ENCODE assay signal across 8 cellular contexts in genomic region chr3:133573054-133573628, GRCh38. TPM values are rescaled to one million over a fixed set of nuclear protein-coding genes. Genes with fewer than 3 reads are reported as not detected.
DNase-seq lines count a peak whose midpoint lies in the region; ATAC-seq, FAIRE-seq and TF ChIP-seq lines count a peak whose summit lies in the region.

No MANE protein-coding gene starts in this region.

- no peaks in the 10 kb centered on the region for H3K27me3 ChIP-seq in left lung

- peaks cover 36 to 74% of the 10 kb centered on the region in 2 donors for H3K4me1 ChIP-seq in left lung

- no peaks in the 10 kb centered on the region for H3K9me3 ChIP-seq in left lung

- FAIRE-seq in colon (lab: Jason Lieb, UNC): peak; percentile 78

- TF ChIP-seq CTCF in WI38 (IDR thresholded peaks at IDR 0.05; ENCODE audit: low read depth, low read length) (no peak), left lung (IDR thresholded peaks at IDR 0.05) (peak in 1 of 2 donors; percentile 45)

- H3K4me3 ChIP-seq in WI38 (ENCODE audit: low read depth, low read length) (peak overlapping the region; percentile 78), left lung (peak overlapping the region; percentile 38 to 70)

- ATAC-seq in HG03196 (IDR thresholded peaks at IDR 0.05; ENCODE audit: unreplicated experiment): peak; percentile 72
- ATAC-seq in left lung: peak; percentile 92

- intact Hi-C loops in left lung (cut with DNase I): no loop called here

- peaks cover 0 to 29% of the 10 kb centered on the region in 2 donors for H3K36me3 ChIP-seq in left lung

- peak overlapping the region; percentile 95 to 97 for H3K27ac ChIP-seq in left lung

- peak; percentile 100 for DNase-seq in activated naive CD4-positive, alpha-beta T cell treated with Interleukin-2 at 50 U/mL for 16 hours
- DNase-seq in activated naive CD4-positive, alpha-beta T cell (lab: John Stamatoyannopoulos, UW): no peak
- DNase-seq in left lung (peak; percentile 99 to 100), HUDEP-2 (lab: John Stamatoyannopoulos, UW; ENCODE audit: unreplicated experiment in 76 of 76) (no peak)
- peak; percentile 99 to 100 for DNase-seq in stimulated activated CD4-positive, alpha-beta T cell treated with anti-CD3 and anti-CD28 coated beads, Interleukin-4, amount 100 ng/mL, for 48 hours (ENCODE audit: low read depth in 2 of 2)

RNA-seq across cellular contexts. Expression of gene CDV3, which starts 0.3 kb away (rescaled TPM):
- 100 to 1,000 TPM; 162 to 173 TPM for total RNA-seq in left lung

Comparison
In these comparisons a context has a peak if more than half of its experiments do, and no peak if none do; other contexts are left out.
1. DNase-seq: peak in activated naive CD4-positive, alpha-beta T cell treated with Interleukin-2 at 50 U/mL for 16 hours (single experiment), left lung (2 of 2) and stimulated activated CD4-positive, alpha-beta T cell treated with anti-CD3 and anti-CD28 coated beads, Interleukin-4, amount 100 ng/mL, for 48 hours (2 of 2); none in activated naive CD4-positive, alpha-beta T cell (0 of 4) and HUDEP-2 (0 of 76).